In the genomic region with DNA sequence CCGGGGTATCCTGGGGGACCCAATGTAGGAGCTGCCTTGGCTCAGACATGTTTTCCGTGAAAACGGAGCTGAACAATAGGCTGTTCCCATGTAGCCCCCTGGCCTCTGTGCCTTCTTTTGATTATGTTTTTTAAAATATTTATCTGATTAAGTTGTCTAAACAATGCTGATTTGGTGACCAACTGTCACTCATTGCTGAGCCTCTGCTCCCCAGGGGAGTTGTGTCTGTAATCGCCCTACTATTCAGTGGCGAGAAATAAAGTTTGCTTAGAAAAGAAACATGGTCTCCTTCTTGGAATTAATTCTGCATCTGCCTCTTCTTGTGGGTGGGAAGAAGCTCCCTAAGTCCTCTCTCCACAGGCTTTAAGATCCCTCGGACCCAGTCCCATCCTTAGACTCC, we compare ENCODE assay signal across 1 cellular context.
TF ChIP-seq lines count a peak whose summit lies in the region.

No MANE protein-coding gene starts in this region.

TF ChIP-seq in HepG2, 621 proteins besides CTCF, POLR2A, EP300 and RAD21:
- TF ChIP-seq ZNF350 (CRISPR knock-in tag; IDR thresholded peaks at IDR 0.05; ENCODE audit: borderline replicate concordance, low read depth): no peak
- TF ChIP-seq, protein P1, sequence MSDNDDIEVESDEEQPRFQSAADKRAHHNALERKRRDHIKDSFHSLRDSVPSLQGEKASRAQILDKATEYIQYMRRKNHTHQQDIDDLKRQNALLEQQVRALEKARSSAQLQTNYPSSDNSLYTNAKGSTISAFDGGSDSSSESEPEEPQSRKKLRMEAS (IDR thresholded peaks at IDR 0.05): no peak
- TF ChIP-seq MATR3 (CRISPR knock-in tag; IDR thresholded peaks at IDR 0.05): no peak
- no peak for TF ChIP-seq ZFP36L1 (CRISPR knock-in tag; IDR thresholded peaks at IDR 0.05)
- no peak for TF ChIP-seq TBL1XR1 (IDR thresholded peaks at IDR 0.05; ENCODE audit: borderline replicate concordance, low read length, partially characterized antibody)
- TF ChIP-seq GPBP1L1 (CRISPR knock-in tag; IDR thresholded peaks at IDR 0.05): no peak
- TF ChIP-seq ZFP41 (CRISPR knock-in tag; IDR thresholded peaks at IDR 0.05; ENCODE audit: borderline replicate concordance): no peak
- TF ChIP-seq GTF3A (CRISPR knock-in tag; conservative IDR thresholded peaks at IDR 0.05): no peak
- TF ChIP-seq CENPBD1 (CRISPR knock-in tag; IDR thresholded peaks at IDR 0.05; ENCODE audit: borderline replicate concordance, low read depth): no peak
- TF ChIP-seq ZNF570 (CRISPR knock-in tag; IDR thresholded peaks at IDR 0.05; ENCODE audit: borderline replicate concordance): no peak
- TF ChIP-seq CBX1 (IDR thresholded peaks at IDR 0.05; ENCODE audit: low read depth): no peak
- no peak for TF ChIP-seq ATF4 (CRISPR knock-in tag; IDR thresholded peaks at IDR 0.05)
- TF ChIP-seq TSC22D2 (CRISPR knock-in tag; IDR thresholded peaks at IDR 0.05; ENCODE audit: borderline replicate concordance): no peak
- no peak for TF ChIP-seq SP1 (IDR thresholded peaks at IDR 0.05)
- no peak for TF ChIP-seq SP1 (CRISPR knock-in tag; IDR thresholded peaks at IDR 0.05)
- TF ChIP-seq DMAP1 (CRISPR knock-in tag; IDR thresholded peaks at IDR 0.05): no peak
- TF ChIP-seq, protein P2, sequence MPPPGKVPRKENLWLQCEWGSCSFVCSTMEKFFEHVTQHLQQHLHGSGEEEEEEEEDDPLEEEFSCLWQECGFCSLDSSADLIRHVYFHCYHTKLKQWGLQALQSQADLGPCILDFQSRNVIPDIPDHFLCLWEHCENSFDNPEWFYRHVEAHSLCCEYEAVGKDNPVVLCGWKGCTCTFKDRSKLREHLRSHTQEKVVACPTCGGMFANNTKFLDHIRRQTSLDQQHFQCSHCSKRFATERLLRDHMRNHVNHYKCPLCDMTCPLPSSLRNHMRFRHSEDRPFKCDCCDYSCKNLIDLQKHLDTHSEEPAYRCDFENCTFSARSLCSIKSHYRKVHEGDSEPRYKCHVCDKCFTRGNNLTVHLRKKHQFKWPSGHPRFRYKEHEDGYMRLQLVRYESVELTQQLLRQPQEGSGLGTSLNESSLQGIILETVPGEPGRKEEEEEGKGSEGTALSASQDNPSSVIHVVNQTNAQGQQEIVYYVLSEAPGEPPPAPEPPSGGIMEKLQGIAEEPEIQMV (CRISPR knock-in tag; IDR thresholded peaks at IDR 0.05; ENCODE audit: low read depth): no peak
- TF ChIP-seq IRF2 (CRISPR knock-in tag; IDR thresholded peaks at IDR 0.05): no peak
- TF ChIP-seq TBX3 (IDR thresholded peaks at IDR 0.05; ENCODE audit: borderline replicate concordance): no peak
- TF ChIP-seq ZNF720 (CRISPR knock-in tag; IDR thresholded peaks at IDR 0.05): no peak
